In genomic region chr6:137080711-137081110, GRCh38 we compare ENCODE assay signal across 1 cellular context.
TF ChIP-seq lines count a peak whose summit lies in the region.

No MANE protein-coding gene starts in this region.

TF ChIP-seq in GM23338, 12 proteins besides CTCF, POLR2A, EP300 and RAD21:
- TF ChIP-seq, protein P1, sequence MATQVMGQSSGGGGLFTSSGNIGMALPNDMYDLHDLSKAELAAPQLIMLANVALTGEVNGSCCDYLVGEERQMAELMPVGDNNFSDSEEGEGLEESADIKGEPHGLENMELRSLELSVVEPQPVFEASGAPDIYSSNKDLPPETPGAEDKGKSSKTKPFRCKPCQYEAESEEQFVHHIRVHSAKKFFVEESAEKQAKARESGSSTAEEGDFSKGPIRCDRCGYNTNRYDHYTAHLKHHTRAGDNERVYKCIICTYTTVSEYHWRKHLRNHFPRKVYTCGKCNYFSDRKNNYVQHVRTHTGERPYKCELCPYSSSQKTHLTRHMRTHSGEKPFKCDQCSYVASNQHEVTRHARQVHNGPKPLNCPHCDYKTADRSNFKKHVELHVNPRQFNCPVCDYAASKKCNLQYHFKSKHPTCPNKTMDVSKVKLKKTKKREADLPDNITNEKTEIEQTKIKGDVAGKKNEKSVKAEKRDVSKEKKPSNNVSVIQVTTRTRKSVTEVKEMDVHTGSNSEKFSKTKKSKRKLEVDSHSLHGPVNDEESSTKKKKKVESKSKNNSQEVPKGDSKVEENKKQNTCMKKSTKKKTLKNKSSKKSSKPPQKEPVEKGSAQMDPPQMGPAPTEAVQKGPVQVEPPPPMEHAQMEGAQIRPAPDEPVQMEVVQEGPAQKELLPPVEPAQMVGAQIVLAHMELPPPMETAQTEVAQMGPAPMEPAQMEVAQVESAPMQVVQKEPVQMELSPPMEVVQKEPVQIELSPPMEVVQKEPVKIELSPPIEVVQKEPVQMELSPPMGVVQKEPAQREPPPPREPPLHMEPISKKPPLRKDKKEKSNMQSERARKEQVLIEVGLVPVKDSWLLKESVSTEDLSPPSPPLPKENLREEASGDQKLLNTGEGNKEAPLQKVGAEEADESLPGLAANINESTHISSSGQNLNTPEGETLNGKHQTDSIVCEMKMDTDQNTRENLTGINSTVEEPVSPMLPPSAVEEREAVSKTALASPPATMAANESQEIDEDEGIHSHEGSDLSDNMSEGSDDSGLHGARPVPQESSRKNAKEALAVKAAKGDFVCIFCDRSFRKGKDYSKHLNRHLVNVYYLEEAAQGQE (IDR thresholded peaks at IDR 0.05; ENCODE audit: unreplicated experiment): no peak
- TF ChIP-seq EZH2phosphoT487 (IDR thresholded peaks at IDR 0.05; ENCODE audit: unreplicated experiment) (no peak), CREB1 (CRISPR knock-in tag; IDR thresholded peaks at IDR 0.05; ENCODE audit: low read depth) (no peak), ZNF331 (CRISPR knock-in tag; IDR thresholded peaks at IDR 0.05; ENCODE audit: low read depth) (no peak), POLR2AphosphoS5 (IDR thresholded peaks at IDR 0.05; ENCODE audit: low read depth) (no peak), EZH2 (IDR thresholded peaks at IDR 0.05; ENCODE audit: low read depth, unreplicated experiment) (no peak)
